ENCODE assay signal across 9 cellular contexts in genomic region chr4:41257901-41258300, GRCh38. TPM values are rescaled to one million over a fixed set of nuclear protein-coding genes. Genes with fewer than 3 reads are reported as not detected.
A peak's percentile ranks its signal among the peaks of the same experiment; 100 is the strongest.
DNase-seq lines count a peak whose midpoint lies in the region; ATAC-seq and TF ChIP-seq lines count a peak whose summit lies in the region.
"Had no signal": no experiment of that assay in that cellular context is flagged by ENCODE, and none has a peak within 500 bp of the region (broad histone marks: within the 10 kb centered on the region; RNA-seq: fewer than 3 reads in every experiment).

No MANE protein-coding gene starts in this region.

- no peaks in the 10 kb centered on the region for H3K4me1 Mint-ChIP-seq in activated CD4-positive, alpha-beta T cell treated with anti-CD3 and anti-CD28 coated beads, Interleukin-2, amount 10 ng/mL, durations not matched to agents 24 days and 14 days
- H3K4me1 Mint-ChIP-seq in activated B cell treated with CpG ODN at 0.5 μM for 24 hours = peaks cover 10% of the 10 kb centered on the region

- peaks cover 46% of the 10 kb centered on the region for H3K27me3 Mint-ChIP-seq in activated CD4-positive, alpha-beta T cell treated with anti-CD3 and anti-CD28 coated beads, Interleukin-2, amount 10 ng/mL, durations not matched to agents 24 days and 14 days
- peaks cover 34% of the 10 kb centered on the region for H3K27me3 Mint-ChIP-seq in activated B cell treated with CpG ODN at 0.5 μM for 24 hours

- H3K9me3 ChIP-seq in iPS-18c (ENCODE audit: control insufficient read depth, insufficient read depth, low read length) = no peaks in the 10 kb centered on the region

- no peak overlapping the region for H3K27ac Mint-ChIP-seq in activated CD4-positive, alpha-beta T cell treated with anti-CD3 and anti-CD28 coated beads, Interleukin-2, amount 10 ng/mL, durations not matched to agents 24 days and 14 days
- no peak overlapping the region for H3K27ac Mint-ChIP-seq in activated B cell treated with CpG ODN at 0.5 μM for 24 hours

- peak overlapping the region; percentile 31 for H3K27ac ChIP-seq in substantia nigra (ENCODE audit: low read depth, low read length, poor library complexity, severe bottlenecking)

- TF ChIP-seq CTCF in activated B cell treated with CpG ODN at 0.5 μM for 24 hours (IDR thresholded peaks at IDR 0.05) = no peak

- POLR2A ChIA-PET in activated B cell treated with CpG ODN at 0.5 μM for 24 hours (lab: Charles Lee) = no interaction called here

- no peaks in the 10 kb centered on the region for H3K36me3 Mint-ChIP-seq in activated CD4-positive, alpha-beta T cell treated with anti-CD3 and anti-CD28 coated beads, Interleukin-2, amount 10 ng/mL, durations not matched to agents 24 days and 14 days (ENCODE audit: low read depth)
- no peaks in the 10 kb centered on the region for H3K36me3 Mint-ChIP-seq in activated B cell treated with CpG ODN at 0.5 μM for 24 hours (ENCODE audit: low read depth)

- no peaks in the 10 kb centered on the region for H3K9me3 Mint-ChIP-seq in activated CD4-positive, alpha-beta T cell treated with anti-CD3 and anti-CD28 coated beads, Interleukin-2, amount 10 ng/mL, durations not matched to agents 24 days and 14 days
- H3K9me3 Mint-ChIP-seq in activated B cell treated with CpG ODN at 0.5 μM for 24 hours = no peaks in the 10 kb centered on the region

- intact Hi-C loops in activated CD4-positive, alpha-beta T cell treated with anti-CD3 and anti-CD28 coated beads, Interleukin-2, amount 10 ng/mL, durations not matched to agents 24 days and 14 days (cut with micrococcal nuclease) = loop anchor here (5.0 kb wide), 1 partner anchor 41 kb away; no protein-coding TSS in a partner anchor
- intact Hi-C loops in activated B cell treated with CpG ODN at 0.5 μM for 24 hours (cut with micrococcal nuclease) = no loop called here

- DNase-seq in activated CD4-positive, alpha-beta T cell treated with anti-CD3 and anti-CD28 coated beads, Interleukin-2, amount 10 ng/mL, durations not matched to agents 24 days and 14 days = no peak
- no peak for DNase-seq in activated CD4-positive, alpha-beta T cell treated with anti-CD3 and anti-CD28 coated beads for 1 hour
- no peak for DNase-seq in activated B cell treated with CpG ODN at 0.5 μM for 24 hours
- peak in 1 of 49 donors; percentile 12 for DNase-seq in substantia nigra (lab: John Stamatoyannopoulos, UW)
- no peak for DNase-seq in foreskin melanocyte
- DNase-seq in KG1 (lab: John Stamatoyannopoulos, UW) = no peak
- no peak for DNase-seq in T1000 (lab: John Stamatoyannopoulos, UW)
- DNase-seq: activated CD4-positive, CD25-positive, alpha-beta regulatory T cell treated with anti-CD3 and anti-CD28 coated beads, Interleukin-2, amount 50 U/mL, for 72 hours had no signal

- peak overlapping the region; percentile 83 for H3K4me3 ChIP-seq in iPS-18c (ENCODE audit: insufficient read depth, low read depth, low read length)

- ATAC-seq in activated B cell treated with CpG ODN at 0.5 μM for 24 hours (ENCODE audit: low read depth) = no peak

- peak overlapping the region; percentile 48 for H3K4me3 Mint-ChIP-seq in activated CD4-positive, alpha-beta T cell treated with anti-CD3 and anti-CD28 coated beads, Interleukin-2, amount 10 ng/mL, durations not matched to agents 24 days and 14 days
- H3K4me3 Mint-ChIP-seq in activated B cell treated with CpG ODN at 0.5 μM for 24 hours = peak overlapping the region; percentile 68

- CTCF ChIA-PET in activated B cell treated with CpG ODN at 0.5 μM for 24 hours (lab: Charles Lee) = interaction anchor here (0.7 to 0.9 kb wide), 2 partner anchors 23 to 62 kb away, joined by 4 to 6 read pairs; no protein-coding TSS in a partner anchor

RNA-seq across cellular contexts. Expression of gene UCHL1, which starts 1.2 kb away (rescaled TPM):
- 0.26 and 0.35 TPM in 2 replicates for total RNA-seq in activated CD4-positive, alpha-beta T cell treated with anti-CD3 and anti-CD28 coated beads, Interleukin-2, amount 10 ng/mL, durations not matched to agents 24 days and 14 days
- 1.9 and 2.6 TPM in 2 replicates for total RNA-seq in activated B cell treated with CpG ODN at 0.5 μM for 24 hours

RNA-seq across cellular contexts. Expression of gene APBB2, which starts 43.6 kb away (rescaled TPM):
- 1.6 and 1.7 TPM in 2 replicates for total RNA-seq in activated CD4-positive, alpha-beta T cell treated with anti-CD3 and anti-CD28 coated beads, Interleukin-2, amount 10 ng/mL, durations not matched to agents 24 days and 14 days
- total RNA-seq in activated B cell treated with CpG ODN at 0.5 μM for 24 hours = 2.1 and 3.7 TPM in 2 replicates
